ENCODE assay signal across 23 cellular contexts in the genomic region with DNA sequence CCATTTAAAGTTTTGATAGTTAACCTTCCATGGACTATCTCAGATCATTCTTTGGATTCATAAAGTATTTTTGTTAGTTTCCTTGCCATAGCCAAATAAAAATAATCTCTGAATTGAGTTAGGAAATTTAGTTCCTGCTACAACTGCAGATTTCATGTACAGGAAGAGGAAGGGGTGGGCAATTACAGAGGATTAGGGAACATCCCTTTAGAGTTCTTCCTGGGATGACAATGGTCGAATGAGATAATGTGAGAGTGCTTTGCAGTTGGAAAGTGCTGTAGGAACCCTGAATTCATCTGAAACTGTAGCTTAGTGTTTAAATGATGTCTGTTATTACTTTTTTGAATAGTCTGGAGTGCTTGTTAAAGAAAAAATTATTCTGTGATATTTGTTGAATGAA.
DNase-seq lines count a peak whose midpoint lies in the region; ATAC-seq and TF ChIP-seq lines count a peak whose summit lies in the region.
"Had no signal": no experiment of that assay in that cellular context is flagged by ENCODE, and none has a peak within 500 bp of the region (broad histone marks: within the 10 kb centered on the region; RNA-seq: fewer than 3 reads in every experiment).

No MANE protein-coding gene starts in this region.

- DNase-seq in CD14-positive monocyte (ENCODE audit: low spot score) (no peak), MV-4-11 (lab: John Stamatoyannopoulos, UW) (peak; percentile 34), immature natural killer cell (no peak), brain microvascular endothelial cell (no peak), HuH-7.5 (ENCODE audit: low spot score) (no peak)
- DNase-seq in activated effector memory CD4-positive, alpha-beta T cell treated with Interleukin-2 at 50 U/mL for 16 hours: no peak
- DNase-seq: activated CD4-positive, CD25-positive, alpha-beta regulatory T cell treated with anti-CD3 and anti-CD28 coated beads, Interleukin-2, amount 50 U/mL, for 72 hours; activated naive CD8-positive, alpha-beta T cell treated with anti-CD3 and anti-CD28 coated beads, Interleukin-2, amount 50 U/mL, for 24 hours; Caco-2; NCI-H2171; NCI-H774; PC-3; SK-N-SH; stimulated activated CD4-positive, alpha-beta T cell treated with anti-CD3 and anti-CD28 coated beads, Interleukin-15, amount 100 ng/mL, for 24 hours; stimulated activated naive B cell treated with anti-CD40 and anti-IgM and Interleukin-4, amounts not matched to agents 10 μg/mL and 1 μg/mL and 100 μg/mL, for 72 hours; T1000 had no signal

- H3K4me1 Mint-ChIP-seq in CD14-positive monocyte (peaks cover 61% of the 10 kb centered on the region), immature natural killer cell (peaks cover 87 to 96% of the 10 kb centered on the region in 2 donors)
- H3K4me1 Mint-ChIP-seq: memory B cell had no signal

- H3K27ac ChIP-seq in parathyroid adenoma (peak overlapping the region; percentile 22), brain microvascular endothelial cell (no peak overlapping the region)
- H3K27ac ChIP-seq: cardiac muscle cell had no signal

- H3K4me2 ChIP-seq in parathyroid adenoma (ENCODE audit: low read length): no peak overlapping the region
- H3K4me2 ChIP-seq: SK-N-SH had no signal

- H3K27me3 Mint-ChIP-seq in CD14-positive monocyte (ENCODE audit: low read depth in 3 of 3): no peaks in the 10 kb centered on the region
- peaks cover 0 to 5% (median 0%) of the 10 kb centered on the region in 3 donors for H3K27me3 Mint-ChIP-seq in immature natural killer cell (ENCODE audit: low read depth in 3 of 3)
- H3K27me3 Mint-ChIP-seq: activated naive CD8-positive, alpha-beta T cell treated with anti-CD3 and anti-CD28 coated beads, Interleukin-2, amount 50 U/mL, for 24 hours; memory B cell; stimulated activated naive B cell treated with anti-CD40 and anti-IgM and Interleukin-4, amounts not matched to agents 10 μg/mL and 1 μg/mL and 100 μg/mL, for 72 hours had no signal

- H3K27ac Mint-ChIP-seq in CD14-positive monocyte (peak overlapping the region; percentile 57 to 88 (median 82)), immature natural killer cell (peak overlapping the region; percentile 20 to 84 (median 71))
- H3K27ac Mint-ChIP-seq: activated naive CD8-positive, alpha-beta T cell treated with anti-CD3 and anti-CD28 coated beads, Interleukin-2, amount 50 U/mL, for 24 hours; activated T-helper 1 cell treated with anti-CD3 and anti-CD28 coated beads, Interleukin-12 subunit alpha, Interleukin-12 subunit beta, Interleukin-2, Interleukin-4 antibody, amounts not matched to agents 30 ng/mL and 10 ng/mL and 1 ng/mL, durations not matched to agents 14 hours and 24 hours and 36 hours; memory B cell; stimulated activated naive B cell treated with anti-CD40 and anti-IgM and Interleukin-4, amounts not matched to agents 10 μg/mL and 1 μg/mL and 100 μg/mL, for 72 hours had no signal

- H3K79me2 ChIP-seq in parathyroid adenoma: peaks cover 46% of the 10 kb centered on the region

- intact Hi-C loops in CD14-positive monocyte (cut with micrococcal nuclease): no loop called here

- peaks cover 20% of the 10 kb centered on the region for H3K4me1 ChIP-seq in parathyroid adenoma

- TF ChIP-seq CTCF in CD14-positive monocyte (IDR thresholded peaks at IDR 0.05): no peak
- TF ChIP-seq CTCF in parathyroid adenoma (IDR thresholded peaks at IDR 0.05): no peak
- TF ChIP-seq CTCF in brain microvascular endothelial cell (IDR thresholded peaks at IDR 0.05; ENCODE audit: low read depth, low read length, missing control alignments): no peak

- no peak for ATAC-seq in HG03571 (IDR thresholded peaks at IDR 0.05; ENCODE audit: unreplicated experiment)
- ATAC-seq: activated naive CD8-positive, alpha-beta T cell treated with anti-CD3 and anti-CD28 coated beads, Interleukin-2, amount 50 U/mL, for 24 hours; PC-3; stimulated activated naive B cell treated with anti-CD40 and anti-IgM and Interleukin-4, amounts not matched to agents 10 μg/mL and 1 μg/mL and 100 μg/mL, for 72 hours had no signal

- no peak overlapping the region for H2AFZ ChIP-seq in parathyroid adenoma

- H3K36me3 ChIP-seq in parathyroid adenoma (ENCODE audit: control insufficient read depth, insufficient read depth, low read length): no peaks in the 10 kb centered on the region
- peaks cover 7% of the 10 kb centered on the region for H3K36me3 ChIP-seq in brain microvascular endothelial cell (replicated peaks)
- H3K36me3 ChIP-seq: cardiac muscle cell, HAP-1 had no signal

- no peak overlapping the region for H3K9ac ChIP-seq in parathyroid adenoma
- H3K9ac ChIP-seq: SK-N-SH had no signal

- in situ Hi-C loops in brain microvascular endothelial cell (cut with HindIII; ENCODE audit: low pct_ligation_motif_present, low sequenced_read_pairs): no loop called here

- no peaks in the 10 kb centered on the region for H3K9me3 Mint-ChIP-seq in CD14-positive monocyte
- no peaks in the 10 kb centered on the region for H3K9me3 Mint-ChIP-seq in immature natural killer cell
- H3K9me3 Mint-ChIP-seq: activated naive CD8-positive, alpha-beta T cell treated with anti-CD3 and anti-CD28 coated beads, Interleukin-2, amount 50 U/mL, for 24 hours; memory B cell; neural crest cell; stimulated activated naive B cell treated with anti-CD40 and anti-IgM and Interleukin-4, amounts not matched to agents 10 μg/mL and 1 μg/mL and 100 μg/mL, for 72 hours had no signal

- H3K4me3 ChIP-seq in parathyroid adenoma (ENCODE audit: low read depth, low read length) (no peak overlapping the region), brain microvascular endothelial cell (ENCODE audit: low read depth, low read length) (no peak overlapping the region)
- H3K4me3 ChIP-seq: cardiac muscle cell, HAP-1 had no signal

- peaks cover 20 to 24% of the 10 kb centered on the region in 2 donors for H3K36me3 Mint-ChIP-seq in CD14-positive monocyte
- H3K36me3 Mint-ChIP-seq in immature natural killer cell: peaks cover 0 to 7% (median 3%) of the 10 kb centered on the region in 3 donors

- H3K27me3 ChIP-seq in parathyroid adenoma (ENCODE audit: control insufficient read depth, insufficient read depth, low read length): no peaks in the 10 kb centered on the region
- H3K27me3 ChIP-seq in brain microvascular endothelial cell (replicated peaks): no peaks in the 10 kb centered on the region
- H3K27me3 ChIP-seq: cardiac muscle cell had no signal

- H3K9me3 ChIP-seq in parathyroid adenoma (ENCODE audit: control insufficient read depth, low read length): no peaks in the 10 kb centered on the region
- H3K9me3 ChIP-seq: Caco-2, HAP-1, SK-N-SH had no signal

- H3K4me3 Mint-ChIP-seq in CD14-positive monocyte (peak overlapping the region in 1 of 2 donors; percentile 64), immature natural killer cell (no peak overlapping the region)
- H3K4me3 Mint-ChIP-seq: activated naive CD8-positive, alpha-beta T cell treated with anti-CD3 and anti-CD28 coated beads, Interleukin-2, amount 50 U/mL, for 24 hours; activated T-helper 1 cell treated with anti-CD3 and anti-CD28 coated beads, Interleukin-12 subunit alpha, Interleukin-12 subunit beta, Interleukin-2, Interleukin-4 antibody, amounts not matched to agents 30 ng/mL and 10 ng/mL and 1 ng/mL, durations not matched to agents 14 hours and 24 hours and 36 hours; memory B cell; neural crest cell; stimulated activated naive B cell treated with anti-CD40 and anti-IgM and Interleukin-4, amounts not matched to agents 10 μg/mL and 1 μg/mL and 100 μg/mL, for 72 hours had no signal
